ENCODE assay signal across 16 cellular contexts in the genomic region with DNA sequence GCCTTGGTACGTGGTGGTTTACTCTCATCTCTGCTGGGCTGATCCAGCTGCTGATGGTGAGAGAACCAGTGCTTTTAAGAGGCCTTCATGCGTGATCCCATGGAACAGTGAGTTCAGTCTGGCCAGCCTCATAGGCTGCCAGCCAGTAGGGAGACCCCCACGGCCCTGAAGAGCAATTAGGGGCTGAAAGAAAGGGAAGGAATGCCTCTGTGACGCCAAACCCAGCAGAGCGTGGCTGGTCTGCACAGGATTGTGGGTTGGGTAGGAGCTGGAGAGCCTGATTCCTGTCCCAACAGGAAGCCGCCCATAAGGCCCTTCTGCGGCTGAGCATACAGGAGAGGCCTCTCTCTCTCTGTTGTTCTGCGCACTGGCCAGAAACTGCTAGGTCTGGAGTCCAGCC.
"Had no signal": no experiment of that assay in that cellular context is flagged by ENCODE, and none has a peak within 500 bp of the region (broad histone marks: within the 10 kb centered on the region; RNA-seq: fewer than 3 reads in every experiment).

No MANE protein-coding gene starts in this region.

- DNase-seq: activated B cell treated with CpG ODN at 0.5 μM for 24 hours; activated CD4-positive, alpha-beta T cell treated with anti-CD3 and anti-CD28 coated beads for 48 hours; activated CD8-positive, alpha-beta T cell treated with anti-CD3 and anti-CD28 coated beads for 36 hours; activated effector memory CD4-positive, alpha-beta T cell treated with anti-CD3 and anti-CD28 coated beads, Interleukin-2, amount 50 U/mL, for 16 hours; activated T-cell treated with anti-CD3 and anti-CD28 coated beads, Interleukin-2, amount 50 U/mL, for 48 hours; amniotic stem cell; dermis blood vessel endothelial cell; gastrocnemius medialis; left lung; mucosa of descending colon; naive thymus-derived CD4-positive, alpha-beta T cell; right cardiac atrium; small intestine; stimulated activated naive CD8-positive, alpha-beta T cell treated with anti-CD3 and anti-CD28 coated beads, Interleukin-15, Interleukin-2, amounts not matched to agents 100 U/mL and 50 U/mL, for 24 hours; T-helper 17 cell; upper lobe of right lung had no signal

- ATAC-seq: activated CD8-positive, alpha-beta T cell treated with anti-CD3 and anti-CD28 coated beads for 36 hours; gastrocnemius medialis; left lung; mucosa of descending colon; naive thymus-derived CD4-positive, alpha-beta T cell; right cardiac atrium; stimulated activated naive CD8-positive, alpha-beta T cell treated with anti-CD3 and anti-CD28 coated beads, Interleukin-15, Interleukin-2, amounts not matched to agents 100 U/mL and 50 U/mL, for 24 hours; T-helper 17 cell; upper lobe of right lung had no signal
